Comparison of ENCODE assay signal across 23 cellular contexts in the genomic region with DNA sequence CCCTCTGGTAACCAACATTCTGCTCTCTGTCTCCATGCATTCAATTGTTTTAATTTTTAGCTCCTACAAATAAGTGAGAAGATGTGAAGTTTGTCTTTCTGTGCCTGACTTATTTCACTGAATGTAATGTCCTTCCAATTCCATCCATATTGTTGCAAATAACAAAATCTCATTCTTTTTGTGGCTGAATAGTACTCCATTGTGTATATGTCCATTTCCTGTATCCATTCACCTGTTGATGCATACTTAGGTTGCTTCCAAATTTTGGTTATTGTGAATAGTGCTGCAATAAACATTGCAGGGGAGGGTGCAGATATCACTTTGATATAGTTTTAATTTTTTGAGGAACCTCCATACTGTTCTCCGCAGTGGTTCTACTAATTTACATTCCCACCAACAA.
"Had no signal": no experiment of that assay in that cellular context is flagged by ENCODE, and none has a peak within 500 bp of the region (broad histone marks: within the 10 kb centered on the region; RNA-seq: fewer than 3 reads in every experiment).

No MANE protein-coding gene starts in this region.

- H3K27ac ChIP-seq: colonic mucosa, coronary artery, dorsolateral prefrontal cortex, epithelial cell of prostate, esophagus muscularis mucosa, esophagus squamous epithelium, foreskin keratinocyte, gastrocnemius medialis, gastroesophageal sphincter, heart left ventricle, heart right ventricle had no signal

- H3K4me3 ChIP-seq: colonic mucosa, coronary artery, dorsolateral prefrontal cortex, esophagus muscularis mucosa, esophagus squamous epithelium, gastrocnemius medialis, gastroesophageal sphincter, heart left ventricle, heart right ventricle had no signal

- H3K36me3 ChIP-seq: colonic mucosa had no signal

- DNase-seq: colonic mucosa; cortex of kidney; dermis blood vessel endothelial cell; dorsolateral prefrontal cortex; effector CD4-positive, alpha-beta T cell; effector CD8-positive, alpha-beta T cell; effector memory CD4-positive, alpha-beta T cell; effector memory CD8-positive, alpha-beta T cell; endodermal cell; erythroblast; esophagus squamous epithelium; foreskin fibroblast; foreskin keratinocyte; foreskin melanocyte; gastrocnemius medialis; glutamatergic neuron; head of caudate nucleus; heart left ventricle; heart right ventricle had no signal

- H3K4me1 ChIP-seq: foreskin keratinocyte had no signal
